1 cellular context compared by ENCODE assay signal in the genomic region with DNA sequence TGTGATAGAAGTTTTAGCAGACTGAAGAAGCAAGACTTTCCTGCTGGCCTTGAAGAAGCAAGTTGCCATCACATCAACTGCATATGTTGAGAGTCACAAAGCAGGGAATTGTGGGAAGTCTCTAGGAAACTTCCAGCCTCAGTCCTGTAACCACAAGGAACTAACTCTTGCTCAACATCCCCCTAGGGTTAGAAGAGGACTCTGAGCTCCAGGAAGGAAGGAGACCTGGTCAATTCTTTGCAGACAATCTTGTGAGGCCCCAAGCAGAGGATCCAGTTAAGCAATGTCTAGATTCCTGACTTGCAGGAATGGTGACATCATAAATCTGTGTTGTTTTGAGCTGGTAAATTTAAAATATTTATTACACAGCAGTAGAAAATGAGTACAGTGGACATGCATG.
A peak's percentile ranks its signal among the peaks of the same experiment; 100 is the strongest.
TF ChIP-seq lines count a peak whose summit lies in the region.

No MANE protein-coding gene starts in this region.

TF ChIP-seq in K562, 482 proteins besides CTCF, POLR2A, EP300 and RAD21:
- TF ChIP-seq CHCHD3 (CRISPR knock-in tag; IDR thresholded peaks at IDR 0.05) (no peak), CEBPB (tag; IDR thresholded peaks at IDR 0.05) (peak; percentile 87), CSDE1 (IDR thresholded peaks at IDR 0.05) (no peak), CEBPG (CRISPR knock-in tag; IDR thresholded peaks at IDR 0.05) (no peak), CEBPG (tag; conservative IDR thresholded peaks at IDR 0.05 in 1 of 2, IDR thresholded peaks at IDR 0.05 in 1 of 2) (peak; percentile 62 to 70; a peak in 3 of 4 replicates)
